ENCODE assay signal across 29 cellular contexts in genomic region chr14:105962532-105962931, GRCh38.
"Had no signal": no experiment of that assay in that cellular context is flagged by ENCODE, and none has a peak within 500 bp of the region (broad histone marks: within the 10 kb centered on the region; RNA-seq: fewer than 3 reads in every experiment).

No MANE protein-coding gene starts in this region.

- ATAC-seq: effector memory CD8-positive, alpha-beta T cell; esophagus mucosa; foreskin keratinocyte; gastrocnemius medialis; gastroesophageal sphincter; heart left ventricle; heart right ventricle had no signal

- H3K9me3 ChIP-seq: esophagus squamous epithelium, gastrocnemius medialis had no signal

- H3K27ac Mint-ChIP-seq: effector memory CD8-positive, alpha-beta T cell; endodermal cell had no signal

- H3K4me3 ChIP-seq: coronary artery, dorsolateral prefrontal cortex, esophagus muscularis mucosa, esophagus squamous epithelium, gastrocnemius medialis, gastroesophageal sphincter, heart left ventricle, heart right ventricle, hepatocyte had no signal

- H3K79me2 ChIP-seq: hepatocyte had no signal

- H3K4me1 Mint-ChIP-seq: endodermal cell had no signal

- H3K4me2 ChIP-seq: hepatocyte had no signal

- DNase-seq: cortex of kidney; dermis blood vessel endothelial cell; dorsolateral prefrontal cortex; effector CD4-positive, alpha-beta T cell; effector CD8-positive, alpha-beta T cell; effector memory CD4-positive, alpha-beta T cell; effector memory CD8-positive, alpha-beta T cell; endodermal cell; erythroblast; esophagus squamous epithelium; foreskin fibroblast; foreskin keratinocyte; foreskin melanocyte; gastrocnemius medialis; glutamatergic neuron; head of caudate nucleus; heart left ventricle; heart right ventricle; hippocampal formation had no signal

- H2AFZ ChIP-seq: hepatocyte had no signal

- H3K27me3 ChIP-seq: foreskin keratinocyte, gastrocnemius medialis, hepatocyte had no signal

- H3K27ac ChIP-seq: coronary artery, dorsolateral prefrontal cortex, epithelial cell of prostate, esophagus muscularis mucosa, esophagus squamous epithelium, foreskin keratinocyte, gastrocnemius medialis, gastroesophageal sphincter, heart left ventricle, heart right ventricle, hepatocyte had no signal

- H3K36me3 ChIP-seq: esophagus muscularis mucosa, esophagus squamous epithelium, gastrocnemius medialis, gastroesophageal sphincter, heart left ventricle, heart right ventricle had no signal

- H3K4me1 ChIP-seq: esophagus muscularis mucosa, esophagus squamous epithelium, foreskin keratinocyte, gastrocnemius medialis, gastroesophageal sphincter, heart left ventricle, heart right ventricle had no signal

- FAIRE-seq: endometrium, endothelial cell of umbilical vein, frontal cortex had no signal

- H3K4me3 Mint-ChIP-seq: dendritic cell treated with granulocyte-macrophage colony-stimulating factor and Interleukin-4, amounts not matched to agents 40 ng/mL and 50 ng/mL, for 4 days; effector memory CD8-positive, alpha-beta T cell; endodermal cell had no signal
